In the genomic region with DNA sequence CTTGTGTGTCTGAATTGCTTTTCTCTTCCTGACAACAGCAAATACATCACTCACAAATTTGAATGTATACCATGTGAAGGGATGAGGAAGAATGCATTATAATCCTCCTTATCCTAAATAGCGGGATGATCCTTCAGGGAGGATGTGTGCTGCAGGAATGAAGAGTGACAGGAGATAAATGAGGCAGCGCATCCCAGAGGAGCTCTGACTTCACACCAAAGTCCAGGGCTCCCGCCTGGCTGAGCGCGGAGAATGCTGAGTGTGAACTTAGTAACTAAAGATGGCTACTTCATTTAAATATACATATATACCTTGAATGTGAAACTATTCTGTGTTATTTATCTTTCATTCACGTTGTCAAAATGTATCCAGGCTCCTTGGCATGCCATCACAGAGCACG, we compare ENCODE assay signal across 34 cellular contexts.
"Had no signal": no experiment of that assay in that cellular context is flagged by ENCODE, and none has a peak within 500 bp of the region (broad histone marks: within the 10 kb centered on the region; RNA-seq: fewer than 3 reads in every experiment).

No MANE protein-coding gene starts in this region.

- H3K36me3 ChIP-seq: ascending aorta, breast epithelium, cardiac muscle cell, esophagus squamous epithelium, gastroesophageal sphincter, WERI-Rb-1 had no signal

- H3K27ac Mint-ChIP-seq: activated B cell treated with CpG ODN at 0.5 μM for 24 hours; activated CD4-positive, alpha-beta memory T cell treated with anti-CD3 and anti-CD28 coated beads for 36 hours; activated CD4-positive, alpha-beta T cell treated with anti-CD3 and anti-CD28 coated beads for 36 hours; activated CD4-positive, alpha-beta T cell treated with anti-CD3 and anti-CD28 coated beads, Interleukin-2, amount 10 ng/mL, durations not matched to agents 24 days and 14 days; activated CD8-positive, alpha-beta memory T cell treated with anti-CD3 and anti-CD28 coated beads, Interleukin-2, amount 10 ng/mL, durations not matched to agents 7 days and 5 days; activated CD8-positive, alpha-beta T cell treated with anti-CD3 and anti-CD28 coated beads, Interleukin-2, amount 10 ng/mL, durations not matched to agents 7 days and 5 days; activated naive CD4-positive, alpha-beta T cell treated with anti-CD3 and anti-CD28 coated beads for 36 hours; activated naive CD4-positive, alpha-beta T cell treated with anti-CD3 and anti-CD28 coated beads, Interleukin-2, amount 50 U/mL, for 24 hours; activated naive CD8-positive, alpha-beta T cell treated with anti-CD3 and anti-CD28 coated beads, Interleukin-2, amount 10 ng/mL, durations not matched to agents 7 days and 5 days; activated T-helper 1 cell treated with anti-CD3 and anti-CD28 coated beads, Interleukin-12 subunit alpha, Interleukin-12 subunit beta, Interleukin-2, Interleukin-4 antibody, amounts not matched to agents 30 ng/mL and 10 ng/mL and 1 ng/mL, durations not matched to agents 14 hours and 24 hours and 36 hours; activated T-helper 2 cell treated with anti-CD3 and anti-CD28 coated beads, Interferon-gamma antibody, Interleukin-2, Interleukin-4, amounts not matched to agents 10 μg/mL and 5 μg/mL and 100 μg/mL, durations not matched to agents 14 hours and 24 hours and 36 hours; brain; dendritic cell treated with granulocyte-macrophage colony-stimulating factor and Interleukin-4, amounts not matched to agents 40 ng/mL and 50 ng/mL, for 4 days; effector memory CD8-positive, alpha-beta T cell; T-helper 17 cell; T-helper 2 cell treated with Interferon-gamma antibody and Interleukin-4, amounts not matched to agents 5 μg/mL and 100 μg/mL, for 36 hours had no signal

- H3K27me3 ChIP-seq: ascending aorta, cardiac muscle cell, esophagus squamous epithelium had no signal

- ATAC-seq: activated CD4-positive, alpha-beta T cell treated with anti-CD3 and anti-CD28 coated beads for 36 hours; activated CD4-positive, CD25-positive, alpha-beta regulatory T cell treated with anti-CD3 and anti-CD28 coated beads, Interleukin-2, amount 50 U/mL, for 24 hours; activated CD8-positive, alpha-beta memory T cell treated with anti-CD3 and anti-CD28 coated beads, Interleukin-2, amount 10 ng/mL, durations not matched to agents 7 days and 5 days; activated CD8-positive, alpha-beta T cell treated with anti-CD3 and anti-CD28 coated beads, Interleukin-2, amount 10 ng/mL, durations not matched to agents 7 days and 5 days; effector memory CD8-positive, alpha-beta T cell; gastroesophageal sphincter; T-helper 17 cell had no signal

- H3K27ac ChIP-seq: ascending aorta, breast epithelium, cardiac muscle cell, coronary artery, dorsolateral prefrontal cortex, esophagus squamous epithelium, gastroesophageal sphincter, WERI-Rb-1 had no signal

- H3K36me3 Mint-ChIP-seq: activated CD4-positive, alpha-beta memory T cell treated with anti-CD3 and anti-CD28 coated beads for 36 hours; activated CD8-positive, alpha-beta memory T cell treated with anti-CD3 and anti-CD28 coated beads, Interleukin-2, amount 10 ng/mL, durations not matched to agents 7 days and 5 days; activated naive CD4-positive, alpha-beta T cell treated with anti-CD3 and anti-CD28 coated beads, Interleukin-2, amount 50 U/mL, for 24 hours; activated naive CD8-positive, alpha-beta T cell treated with anti-CD3 and anti-CD28 coated beads, Interleukin-2, amount 10 ng/mL, durations not matched to agents 7 days and 5 days; brain had no signal

- H3K4me1 ChIP-seq: ascending aorta, breast epithelium, esophagus squamous epithelium, gastroesophageal sphincter had no signal

- H3K9me3 ChIP-seq: ascending aorta, breast epithelium, esophagus squamous epithelium, gastroesophageal sphincter had no signal

- H3K9me3 Mint-ChIP-seq: activated B cell treated with CpG ODN at 0.5 μM for 24 hours; activated CD4-positive, alpha-beta memory T cell treated with anti-CD3 and anti-CD28 coated beads for 36 hours; activated CD4-positive, alpha-beta T cell treated with anti-CD3 and anti-CD28 coated beads, Interleukin-2, amount 10 ng/mL, durations not matched to agents 24 days and 14 days; activated naive CD4-positive, alpha-beta T cell treated with anti-CD3 and anti-CD28 coated beads for 36 hours; activated naive CD4-positive, alpha-beta T cell treated with anti-CD3 and anti-CD28 coated beads, Interleukin-2, amount 50 U/mL, for 24 hours; activated T-helper 1 cell treated with anti-CD3 and anti-CD28 coated beads, Interleukin-12 subunit alpha, Interleukin-12 subunit beta, Interleukin-2, Interleukin-4 antibody, amounts not matched to agents 30 ng/mL and 10 ng/mL and 1 ng/mL, durations not matched to agents 14 hours and 24 hours and 36 hours; activated T-helper 2 cell treated with anti-CD3 and anti-CD28 coated beads, Interferon-gamma antibody, Interleukin-2, Interleukin-4, amounts not matched to agents 10 μg/mL and 5 μg/mL and 100 μg/mL, durations not matched to agents 14 hours and 24 hours and 36 hours; dendritic cell treated with granulocyte-macrophage colony-stimulating factor and Interleukin-4, amounts not matched to agents 40 ng/mL and 50 ng/mL, for 4 days; effector memory CD8-positive, alpha-beta T cell; T-helper 2 cell treated with Interferon-gamma antibody and Interleukin-4, amounts not matched to agents 5 μg/mL and 100 μg/mL, for 36 hours had no signal

- H3K4me3 ChIP-seq: ascending aorta, breast epithelium, cardiac muscle cell, coronary artery, dorsolateral prefrontal cortex, esophagus squamous epithelium, gastroesophageal sphincter had no signal

- DNase-seq: activated B cell treated with CpG ODN at 0.5 μM for 24 hours; activated CD4-positive, alpha-beta memory T cell treated with anti-CD3 and anti-CD28 coated beads for 36 hours; activated CD4-positive, alpha-beta T cell treated with anti-CD3 and anti-CD28 coated beads for 36 hours; activated CD4-positive, alpha-beta T cell treated with anti-CD3 and anti-CD28 coated beads, Interleukin-2, amount 10 ng/mL, durations not matched to agents 24 days and 14 days; activated CD8-positive, alpha-beta memory T cell treated with anti-CD3 and anti-CD28 coated beads, Interleukin-2, amount 10 ng/mL, durations not matched to agents 7 days and 5 days; activated CD8-positive, alpha-beta memory T cell treated with anti-CD3 and anti-CD28 coated beads, Interleukin-2, amount 50 U/mL, for 4 hours; activated CD8-positive, alpha-beta T cell treated with anti-CD3 and anti-CD28 coated beads, Interleukin-2, amount 10 ng/mL, durations not matched to agents 7 days and 5 days; activated effector memory CD4-positive, alpha-beta T cell treated with anti-CD3 and anti-CD28 coated beads, Interleukin-2, amount 50 U/mL, for 16 hours; activated naive CD4-positive, alpha-beta T cell treated with anti-CD3 and anti-CD28 coated beads for 36 hours; activated naive CD8-positive, alpha-beta T cell treated with anti-CD3 and anti-CD28 coated beads, Interleukin-2, amount 10 ng/mL, durations not matched to agents 7 days and 5 days; activated T-cell treated with anti-CD3 and anti-CD28 coated beads, Interleukin-2, amount 50 U/mL, for 1 hour; activated T-cell treated with anti-CD3 and anti-CD28 coated beads, Interleukin-2, amount 50 U/mL, for 48 hours; dorsolateral prefrontal cortex; effector CD4-positive, alpha-beta T cell; effector memory CD8-positive, alpha-beta T cell; erythroblast; esophagus squamous epithelium; foreskin melanocyte; T-helper 1 cell; T-helper 17 cell; T1000; WERI-Rb-1 had no signal
